10 cellular contexts compared by ENCODE assay signal in the genomic region with DNA sequence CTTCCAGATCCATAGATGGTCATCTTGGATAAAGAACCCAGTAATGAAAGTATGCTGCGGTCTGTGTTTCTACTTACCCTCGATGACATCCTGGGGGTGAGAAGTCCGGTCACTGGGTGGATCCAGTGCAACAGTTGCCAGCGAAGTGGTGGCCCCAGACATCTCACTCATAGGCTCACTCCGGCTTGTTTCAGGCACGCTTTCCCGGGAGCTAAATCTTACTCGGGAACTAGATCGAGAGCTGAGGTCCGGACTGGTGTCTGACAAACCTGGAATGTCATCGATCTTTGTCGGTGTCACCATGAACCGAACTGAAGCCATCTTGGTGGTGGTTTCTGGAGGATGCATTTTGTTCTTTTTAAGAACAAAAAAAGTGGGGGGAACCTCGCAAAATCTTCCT. TPM values are rescaled to one million over a fixed set of nuclear protein-coding genes. Genes with fewer than 3 reads are reported as not detected.
A peak's percentile ranks its signal among the peaks of the same experiment; 100 is the strongest.
DNase-seq lines count a peak whose midpoint lies in the region; ATAC-seq and TF ChIP-seq lines count a peak whose summit lies in the region.
"Had no signal": no experiment of that assay in that cellular context is flagged by ENCODE, and none has a peak within 500 bp of the region (broad histone marks: within the 10 kb centered on the region; RNA-seq: fewer than 3 reads in every experiment).

No MANE protein-coding gene starts in this region.

- TF ChIP-seq POLR2A in Peyer's patch (IDR thresholded peaks at IDR 0.05) = no peak
- TF ChIP-seq POLR2A in esophagus muscularis mucosa (IDR thresholded peaks at IDR 0.05; ENCODE audit: low read depth) = no peak

- H3K36me3 ChIP-seq in Peyer's patch (peaks cover 0 to 11% (median 0%) of the 10 kb centered on the region in 3 donors), esophagus muscularis mucosa (peaks cover 0 to 24% (median 10%) of the 10 kb centered on the region in 4 donors)

- TF ChIP-seq EP300 in esophagus muscularis mucosa (IDR thresholded peaks at IDR 0.05) = no peak

- H3K4me1 ChIP-seq in Peyer's patch = peaks cover 0 to 11% (median 0%) of the 10 kb centered on the region in 4 donors
- H3K4me1 ChIP-seq in esophagus muscularis mucosa = peaks cover 26 to 50% (median 38%) of the 10 kb centered on the region in 4 donors

- no peaks in the 10 kb centered on the region for H3K27me3 Mint-ChIP-seq in activated CD4-positive, alpha-beta T cell treated with anti-CD3 and anti-CD28 coated beads, Interleukin-2, amount 10 ng/mL, durations not matched to agents 24 days and 14 days
- no peaks in the 10 kb centered on the region for H3K27me3 Mint-ChIP-seq in stimulated activated memory B cell treated with anti-CD40 and anti-IgM and Interleukin-4, amounts not matched to agents 10 μg/mL and 1 μg/mL and 100 μg/mL, for 72 hours
- no peaks in the 10 kb centered on the region for H3K27me3 Mint-ChIP-seq in Calu3 (ENCODE audit: unreplicated experiment)

- H3K4me3 Mint-ChIP-seq in activated CD4-positive, alpha-beta T cell treated with anti-CD3 and anti-CD28 coated beads, Interleukin-2, amount 10 ng/mL, durations not matched to agents 24 days and 14 days = peak overlapping the region; percentile 97
- peak overlapping the region; percentile 100 for H3K4me3 Mint-ChIP-seq in stimulated activated memory B cell treated with anti-CD40 and anti-IgM and Interleukin-4, amounts not matched to agents 10 μg/mL and 1 μg/mL and 100 μg/mL, for 72 hours
- no peak overlapping the region for H3K4me3 Mint-ChIP-seq in Calu3 (ENCODE audit: low read depth, unreplicated experiment)

- intact Hi-C loops in activated CD4-positive, alpha-beta T cell treated with anti-CD3 and anti-CD28 coated beads, Interleukin-2, amount 10 ng/mL, durations not matched to agents 24 days and 14 days (cut with micrococcal nuclease) = loop anchor here (10.0 kb wide), 1 partner anchor 98 kb away; a partner anchor contains a TSS
- intact Hi-C loops in esophagus muscularis mucosa (cut with DNase I) (loop anchor here (10.0 kb wide), 1 partner anchor 232 kb away; a partner anchor contains a TSS), Calu3 (cut with micrococcal nuclease; ENCODE audit: unreplicated experiment) (loop anchor here (10.0 kb wide), 1 partner anchor 112 kb away; a partner anchor contains a TSS)

- H3K27ac Mint-ChIP-seq in activated CD4-positive, alpha-beta T cell treated with anti-CD3 and anti-CD28 coated beads, Interleukin-2, amount 10 ng/mL, durations not matched to agents 24 days and 14 days = peak overlapping the region; percentile 94
- H3K27ac Mint-ChIP-seq in stimulated activated memory B cell treated with anti-CD40 and anti-IgM and Interleukin-4, amounts not matched to agents 10 μg/mL and 1 μg/mL and 100 μg/mL, for 72 hours = peak overlapping the region; percentile 96
- H3K27ac Mint-ChIP-seq in Calu3 (ENCODE audit: unreplicated experiment) = no peak overlapping the region

- H3K36me3 Mint-ChIP-seq in activated CD4-positive, alpha-beta T cell treated with anti-CD3 and anti-CD28 coated beads, Interleukin-2, amount 10 ng/mL, durations not matched to agents 24 days and 14 days (ENCODE audit: low read depth) = peaks cover 30% of the 10 kb centered on the region
- peaks cover 20% of the 10 kb centered on the region for H3K36me3 Mint-ChIP-seq in stimulated activated memory B cell treated with anti-CD40 and anti-IgM and Interleukin-4, amounts not matched to agents 10 μg/mL and 1 μg/mL and 100 μg/mL, for 72 hours
- peaks cover 12% of the 10 kb centered on the region for H3K36me3 Mint-ChIP-seq in Calu3 (ENCODE audit: insufficient read depth, unreplicated experiment)

- CTCF ChIA-PET in Calu3 (lab: Charles Lee) = no interaction called here

- TF ChIP-seq CTCF in Peyer's patch (IDR thresholded peaks at IDR 0.05) (no peak), esophagus muscularis mucosa (IDR thresholded peaks at IDR 0.05) (no peak), Calu3 (IDR thresholded peaks at IDR 0.05; ENCODE audit: unreplicated experiment) (no peak)

- peak overlapping the region; percentile 88 to 98 (median 92) for H3K27ac ChIP-seq in Peyer's patch
- H3K27ac ChIP-seq in esophagus muscularis mucosa (replicated peaks in 1 of 4) = no peak overlapping the region

- no peaks in the 10 kb centered on the region for H3K9me3 ChIP-seq in Peyer's patch
- no peaks in the 10 kb centered on the region for H3K9me3 ChIP-seq in esophagus muscularis mucosa

- ATAC-seq in stimulated activated memory B cell treated with anti-CD40 and anti-IgM and Interleukin-4, amounts not matched to agents 10 μg/mL and 1 μg/mL and 100 μg/mL, for 72 hours = no peak
- ATAC-seq in GM18909 (IDR thresholded peaks at IDR 0.05; ENCODE audit: poor library complexity, unreplicated experiment) (no peak), GM21515 (IDR thresholded peaks at IDR 0.05; ENCODE audit: unreplicated experiment) (no peak)

- H3K4me3 ChIP-seq in Peyer's patch (peak overlapping the region; percentile 10 to 78 (median 48)), esophagus muscularis mucosa (peak overlapping the region; percentile 5 to 91 (median 81))

- DNase-seq in activated CD4-positive, alpha-beta T cell treated with anti-CD3 and anti-CD28 coated beads, Interleukin-2, amount 10 ng/mL, durations not matched to agents 24 days and 14 days = no peak
- DNase-seq in activated CD4-positive, alpha-beta T cell treated with anti-CD3 and anti-CD28 coated beads for 48 hours = no peak
- DNase-seq in Peyer's patch = peak in 2 of 3 donors; percentile 52 to 61
- no peak for DNase-seq in esophagus muscularis mucosa (ENCODE audit: extremely low spot score)
- DNase-seq in Calu3 = no peak
- DNase-seq: SW 1271 had no signal

- no peaks in the 10 kb centered on the region for H3K9me3 Mint-ChIP-seq in activated CD4-positive, alpha-beta T cell treated with anti-CD3 and anti-CD28 coated beads, Interleukin-2, amount 10 ng/mL, durations not matched to agents 24 days and 14 days
- H3K9me3 Mint-ChIP-seq in stimulated activated memory B cell treated with anti-CD40 and anti-IgM and Interleukin-4, amounts not matched to agents 10 μg/mL and 1 μg/mL and 100 μg/mL, for 72 hours = no peaks in the 10 kb centered on the region
- H3K9me3 Mint-ChIP-seq in Calu3 (ENCODE audit: low read depth, unreplicated experiment) = no peaks in the 10 kb centered on the region

- BruUV-seq in Calu3 (replicated peaks; lab: Mats Ljungman, UMichigan) = no TSS peak

- WGBS in esophagus muscularis mucosa = 85% methylated on average over 13 of the region's 14 CpGs

- H3K27me3 ChIP-seq in Peyer's patch (no peaks in the 10 kb centered on the region), esophagus muscularis mucosa (no peaks in the 10 kb centered on the region)

- peaks cover 48% of the 10 kb centered on the region for H3K4me1 Mint-ChIP-seq in activated CD4-positive, alpha-beta T cell treated with anti-CD3 and anti-CD28 coated beads, Interleukin-2, amount 10 ng/mL, durations not matched to agents 24 days and 14 days
- peaks cover 55% of the 10 kb centered on the region for H3K4me1 Mint-ChIP-seq in stimulated activated memory B cell treated with anti-CD40 and anti-IgM and Interleukin-4, amounts not matched to agents 10 μg/mL and 1 μg/mL and 100 μg/mL, for 72 hours
- H3K4me1 Mint-ChIP-seq in Calu3 (ENCODE audit: low read depth, unreplicated experiment) = peaks cover 7% of the 10 kb centered on the region

RNA-seq across cellular contexts. Expression of a gene that starts 1.2 kb away (rescaled TPM):
- total RNA-seq in activated CD4-positive, alpha-beta T cell treated with anti-CD3 and anti-CD28 coated beads, Interleukin-2, amount 10 ng/mL, durations not matched to agents 24 days and 14 days = 18.4 and 19.4 TPM in 2 replicates
- total RNA-seq in Peyer's patch = 100 to 1,000 TPM in 1 of 4 donors, 10 to 100 TPM in 3; 48.7 to 111 (median 54.1) TPM
- total RNA-seq in esophagus muscularis mucosa = 10 to 100 TPM; 16.1 to 21.4 (median 16.3) TPM
- total RNA-seq in Calu3 (2022) = 3.8 and 4.2 TPM in 2 replicates

RNA-seq across cellular contexts. Expression of a gene that starts 6.6 kb away (rescaled TPM):
- total RNA-seq in activated CD4-positive, alpha-beta T cell treated with anti-CD3 and anti-CD28 coated beads, Interleukin-2, amount 10 ng/mL, durations not matched to agents 24 days and 14 days = 238 and 250 TPM in 2 replicates
- total RNA-seq in Peyer's patch (100 to 1,000 TPM in 2 of 4 donors, 10 to 100 TPM in 2; 56.2 to 143 (median 96.3) TPM), esophagus muscularis mucosa (100 to 1,000 TPM in 3 of 4 donors, 10 to 100 TPM in 1; 78.5 to 136 (median 116) TPM), Calu3 (2022) (46.0 and 48.1 TPM in 2 replicates)

RNA-seq across cellular contexts. Expression of a gene that starts 6.8 kb away (rescaled TPM):
- not detected in 2 replicates for total RNA-seq in activated CD4-positive, alpha-beta T cell treated with anti-CD3 and anti-CD28 coated beads, Interleukin-2, amount 10 ng/mL, durations not matched to agents 24 days and 14 days
- total RNA-seq in Peyer's patch = not detected
- not detected for total RNA-seq in esophagus muscularis mucosa
- total RNA-seq in Calu3 (2022) = not detected in 2 replicates
- total RNA-seq: left colon had no signal

RNA-seq across cellular contexts. Expression of a gene that starts 30.7 kb away (rescaled TPM):
- total RNA-seq in activated CD4-positive, alpha-beta T cell treated with anti-CD3 and anti-CD28 coated beads, Interleukin-2, amount 10 ng/mL, durations not matched to agents 24 days and 14 days = 63.9 and 67.3 TPM in 2 replicates
- total RNA-seq in Peyer's patch (100 to 1,000 TPM in 2 of 4 donors, 10 to 100 TPM in 2; 52.8 to 268 (median 108) TPM), esophagus muscularis mucosa (10 to 100 TPM in 2 of 4 donors, 1 to 10 TPM in 2; 7.5 to 14.9 (median 11.5) TPM), Calu3 (2022) (28.9 and 35.3 TPM in 2 replicates)

Comparison
In these comparisons a context has a peak if more than half of its experiments do, and no peak if none do; other contexts are left out.
1. DNase-seq: peak in Peyer's patch (2 of 3); none in activated CD4-positive, alpha-beta T cell treated with anti-CD3 and anti-CD28 coated beads, Interleukin-2, amount 10 ng/mL, durations not matched to agents 24 days and 14 days (single experiment), activated CD4-positive, alpha-beta T cell treated with anti-CD3 and anti-CD28 coated beads for 48 hours (single experiment), esophagus muscularis mucosa (single experiment) and Calu3 (single experiment).
2. H3K27ac ChIP-seq: peak in Peyer's patch (4 of 4); none in esophagus muscularis mucosa (0 of 4).